Comparison of ENCODE assay signal across 2 cellular contexts in the genomic region with DNA sequence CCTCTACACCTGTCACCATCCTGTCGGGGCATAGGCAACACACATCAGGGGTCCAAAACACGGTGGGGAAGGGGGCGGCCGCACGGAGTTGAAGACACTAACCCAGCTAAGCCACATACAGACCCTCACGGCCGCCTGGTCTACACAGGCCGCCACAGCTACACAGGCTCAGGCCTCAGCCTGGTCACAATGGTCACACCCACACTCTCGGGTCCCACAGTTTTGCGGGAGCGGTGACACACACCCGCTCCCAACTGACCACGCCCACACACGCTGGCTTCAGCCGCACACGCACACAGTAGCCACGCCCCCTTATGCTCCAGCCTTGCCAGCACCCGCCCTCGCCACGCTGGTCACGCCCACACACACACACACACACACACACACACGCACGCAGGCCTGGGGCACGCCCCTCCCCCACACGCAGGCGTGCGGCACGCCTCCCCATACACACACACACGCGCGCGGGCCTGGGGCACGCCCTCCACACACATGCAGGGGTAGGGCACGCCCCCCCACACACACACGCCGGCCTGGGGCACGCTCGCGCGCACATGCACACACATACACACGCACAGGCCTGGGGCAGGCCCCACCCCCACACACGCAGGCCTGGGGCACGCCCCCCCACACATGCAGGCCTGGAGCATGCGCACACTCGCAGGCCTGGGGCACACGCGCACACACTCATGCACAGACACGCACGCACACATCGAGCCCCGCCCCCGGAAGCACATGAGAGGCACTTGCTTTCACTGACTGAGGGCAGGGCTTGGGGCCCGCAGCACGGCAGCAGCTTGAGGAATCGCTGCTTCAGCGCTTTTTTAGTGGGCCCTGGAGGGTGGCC.
A peak's percentile ranks its signal among the peaks of the same experiment; 100 is the strongest.
TF ChIP-seq lines count a peak whose summit lies in the region.

No MANE protein-coding gene starts in this region.

TF ChIP-seq in GM12891, 5 proteins besides CTCF, POLR2A, EP300 and RAD21:
- TF ChIP-seq TAF1 (IDR thresholded peaks at IDR 0.05; ENCODE audit: low read depth, low read length) = 0 out of 2 replicates have a peak, but pooled peaks have one; percentile 21
- TF ChIP-seq PAX5 (IDR thresholded peaks at IDR 0.05; ENCODE audit: insufficient read depth, low read length, severe bottlenecking) = no peak

TF ChIP-seq in GM12878, 131 proteins besides CTCF, POLR2A, EP300 and RAD21 (continues in another document):
- TF ChIP-seq NR2C1 (IDR thresholded peaks at IDR 0.05) = no peak
- peak; percentile 86 for TF ChIP-seq KLF5 (IDR thresholded peaks at IDR 0.05; ENCODE audit: partially characterized antibody)
- TF ChIP-seq NFYA (IDR thresholded peaks at IDR 0.05; ENCODE audit: borderline replicate concordance, low read depth, low read length) = no peak
- TF ChIP-seq, protein P1, sequence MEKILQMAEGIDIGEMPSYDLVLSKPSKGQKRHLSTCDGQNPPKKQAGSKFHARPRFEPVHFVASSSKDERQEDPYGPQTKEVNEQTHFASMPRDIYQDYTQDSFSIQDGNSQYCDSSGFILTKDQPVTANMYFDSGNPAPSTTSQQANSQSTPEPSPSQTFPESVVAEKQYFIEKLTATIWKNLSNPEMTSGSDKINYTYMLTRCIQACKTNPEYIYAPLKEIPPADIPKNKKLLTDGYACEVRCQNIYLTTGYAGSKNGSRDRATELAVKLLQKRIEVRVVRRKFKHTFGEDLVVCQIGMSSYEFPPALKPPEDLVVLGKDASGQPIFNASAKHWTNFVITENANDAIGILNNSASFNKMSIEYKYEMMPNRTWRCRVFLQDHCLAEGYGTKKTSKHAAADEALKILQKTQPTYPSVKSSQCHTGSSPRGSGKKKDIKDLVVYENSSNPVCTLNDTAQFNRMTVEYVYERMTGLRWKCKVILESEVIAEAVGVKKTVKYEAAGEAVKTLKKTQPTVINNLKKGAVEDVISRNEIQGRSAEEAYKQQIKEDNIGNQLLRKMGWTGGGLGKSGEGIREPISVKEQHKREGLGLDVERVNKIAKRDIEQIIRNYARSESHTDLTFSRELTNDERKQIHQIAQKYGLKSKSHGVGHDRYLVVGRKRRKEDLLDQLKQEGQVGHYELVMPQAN (conservative IDR thresholded peaks at IDR 0.05) = peak; percentile 77; the same call in 1 of the 2 replicates
- peak; percentile 90 for TF ChIP-seq ZNF207 (IDR thresholded peaks at IDR 0.05; ENCODE audit: borderline replicate concordance)
- peak; percentile 62 to 92; a peak in 3 of 4 replicates for TF ChIP-seq BHLHE40 (IDR thresholded peaks at IDR 0.05; ENCODE audit: borderline replicate concordance in 1 of 2, low read depth in 2 of 2, low read length in 1 of 2)
- peak; percentile 76 for TF ChIP-seq CREB1 (IDR thresholded peaks at IDR 0.05; ENCODE audit: low read depth)
- TF ChIP-seq MXI1 (IDR thresholded peaks at IDR 0.05; ENCODE audit: low read depth, low read length) = peak; percentile 95
- TF ChIP-seq CHD2 (IDR thresholded peaks at IDR 0.05; ENCODE audit: borderline replicate concordance, low read depth, low read length) = peak; percentile 77
- TF ChIP-seq MYC (IDR thresholded peaks at IDR 0.05; ENCODE audit: insufficient read depth, insufficient read length, insufficient replicate concordance, low read length, severe bottlenecking) = peak; percentile 95
- TF ChIP-seq, protein P2, sequence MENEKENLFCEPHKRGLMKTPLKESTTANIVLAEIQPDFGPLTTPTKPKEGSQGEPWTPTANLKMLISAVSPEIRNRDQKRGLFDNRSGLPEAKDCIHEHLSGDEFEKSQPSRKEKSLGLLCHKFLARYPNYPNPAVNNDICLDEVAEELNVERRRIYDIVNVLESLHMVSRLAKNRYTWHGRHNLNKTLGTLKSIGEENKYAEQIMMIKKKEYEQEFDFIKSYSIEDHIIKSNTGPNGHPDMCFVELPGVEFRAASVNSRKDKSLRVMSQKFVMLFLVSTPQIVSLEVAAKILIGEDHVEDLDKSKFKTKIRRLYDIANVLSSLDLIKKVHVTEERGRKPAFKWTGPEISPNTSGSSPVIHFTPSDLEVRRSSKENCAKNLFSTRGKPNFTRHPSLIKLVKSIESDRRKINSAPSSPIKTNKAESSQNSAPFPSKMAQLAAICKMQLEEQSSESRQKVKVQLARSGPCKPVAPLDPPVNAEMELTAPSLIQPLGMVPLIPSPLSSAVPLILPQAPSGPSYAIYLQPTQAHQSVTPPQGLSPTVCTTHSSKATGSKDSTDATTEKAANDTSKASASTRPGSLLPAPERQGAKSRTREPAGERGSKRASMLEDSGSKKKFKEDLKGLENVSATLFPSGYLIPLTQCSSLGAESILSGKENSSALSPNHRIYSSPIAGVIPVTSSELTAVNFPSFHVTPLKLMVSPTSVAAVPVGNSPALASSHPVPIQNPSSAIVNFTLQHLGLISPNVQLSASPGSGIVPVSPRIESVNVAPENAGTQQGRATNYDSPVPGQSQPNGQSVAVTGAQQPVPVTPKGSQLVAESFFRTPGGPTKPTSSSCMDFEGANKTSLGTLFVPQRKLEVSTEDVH (IDR thresholded peaks at IDR 0.05; ENCODE audit: low read depth, partially characterized antibody) = no peak
- TF ChIP-seq, protein P3, sequence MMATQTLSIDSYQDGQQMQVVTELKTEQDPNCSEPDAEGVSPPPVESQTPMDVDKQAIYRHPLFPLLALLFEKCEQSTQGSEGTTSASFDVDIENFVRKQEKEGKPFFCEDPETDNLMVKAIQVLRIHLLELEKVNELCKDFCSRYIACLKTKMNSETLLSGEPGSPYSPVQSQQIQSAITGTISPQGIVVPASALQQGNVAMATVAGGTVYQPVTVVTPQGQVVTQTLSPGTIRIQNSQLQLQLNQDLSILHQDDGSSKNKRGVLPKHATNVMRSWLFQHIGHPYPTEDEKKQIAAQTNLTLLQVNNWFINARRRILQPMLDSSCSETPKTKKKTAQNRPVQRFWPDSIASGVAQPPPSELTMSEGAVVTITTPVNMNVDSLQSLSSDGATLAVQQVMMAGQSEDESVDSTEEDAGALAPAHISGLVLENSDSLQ (IDR thresholded peaks at IDR 0.05) = peak; percentile 51
- TF ChIP-seq ZSCAN29 (IDR thresholded peaks at IDR 0.05) = 0 out of 2 replicates have a peak, but pooled peaks have one; percentile 74
- peak; percentile 58; the same call in 1 of the 2 replicates for TF ChIP-seq POLR2AphosphoS2 (IDR thresholded peaks at IDR 0.05; ENCODE audit: low read depth, low read length)
- peak; percentile 64; the same call in 1 of the 2 replicates for TF ChIP-seq TCF3 (IDR thresholded peaks at IDR 0.05; ENCODE audit: borderline replicate concordance, insufficient read depth, low read depth, low read length)
- TF ChIP-seq NRF1 (conservative IDR thresholded peaks at IDR 0.05; ENCODE audit: low read depth, low read length) = peak; percentile 67
- TF ChIP-seq STAT1 (conservative IDR thresholded peaks at IDR 0.05) = peak; percentile 80; the same call in 1 of the 2 replicates
- TF ChIP-seq RB1 (IDR thresholded peaks at IDR 0.05; ENCODE audit: borderline replicate concordance) = peak; percentile 85
- peak; percentile 82 for TF ChIP-seq RELA (IDR thresholded peaks at IDR 0.05; ENCODE audit: borderline replicate concordance, partially characterized antibody)
- TF ChIP-seq GATAD2B (conservative IDR thresholded peaks at IDR 0.05; ENCODE audit: low read depth) = peak; percentile 71; the same call in 1 of the 2 replicates
- TF ChIP-seq, protein P4, sequence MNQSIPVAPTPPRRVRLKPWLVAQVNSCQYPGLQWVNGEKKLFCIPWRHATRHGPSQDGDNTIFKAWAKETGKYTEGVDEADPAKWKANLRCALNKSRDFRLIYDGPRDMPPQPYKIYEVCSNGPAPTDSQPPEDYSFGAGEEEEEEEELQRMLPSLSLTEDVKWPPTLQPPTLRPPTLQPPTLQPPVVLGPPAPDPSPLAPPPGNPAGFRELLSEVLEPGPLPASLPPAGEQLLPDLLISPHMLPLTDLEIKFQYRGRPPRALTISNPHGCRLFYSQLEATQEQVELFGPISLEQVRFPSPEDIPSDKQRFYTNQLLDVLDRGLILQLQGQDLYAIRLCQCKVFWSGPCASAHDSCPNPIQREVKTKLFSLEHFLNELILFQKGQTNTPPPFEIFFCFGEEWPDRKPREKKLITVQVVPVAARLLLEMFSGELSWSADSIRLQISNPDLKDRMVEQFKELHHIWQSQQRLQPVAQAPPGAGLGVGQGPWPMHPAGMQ (IDR thresholded peaks at IDR 0.05; ENCODE audit: borderline replicate concordance) = peak; percentile 23; the same call in 1 of the 2 replicates
- peak; percentile 43; the same call in 1 of the 2 replicates for TF ChIP-seq FOXK2 (IDR thresholded peaks at IDR 0.05)
- TF ChIP-seq RUNX3 (IDR thresholded peaks at IDR 0.05; ENCODE audit: low read length) = peak; percentile 59
- TF ChIP-seq, protein P5, sequence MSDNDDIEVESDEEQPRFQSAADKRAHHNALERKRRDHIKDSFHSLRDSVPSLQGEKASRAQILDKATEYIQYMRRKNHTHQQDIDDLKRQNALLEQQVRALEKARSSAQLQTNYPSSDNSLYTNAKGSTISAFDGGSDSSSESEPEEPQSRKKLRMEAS (IDR thresholded peaks at IDR 0.05; ENCODE audit: low read depth, low read length) = peak; percentile 76
- TF ChIP-seq ZZZ3 (IDR thresholded peaks at IDR 0.05; ENCODE audit: control insufficient read depth, insufficient read length, low read depth) = no peak
- no peak for TF ChIP-seq PAX8 (IDR thresholded peaks at IDR 0.05)
- peak; percentile 67; the same call in 1 of the 2 replicates for TF ChIP-seq SIN3A (IDR thresholded peaks at IDR 0.05; ENCODE audit: low read depth, low read length)
- 0 out of 2 replicates have a peak, but pooled peaks have one; percentile 21 for TF ChIP-seq SMARCA5 (IDR thresholded peaks at IDR 0.05)
- TF ChIP-seq PAX5 (IDR thresholded peaks at IDR 0.05; ENCODE audit: borderline replicate concordance, low read depth, low read length) = peak; percentile 63; the same call in 1 of the 2 replicates
- TF ChIP-seq RAD51 (IDR thresholded peaks at IDR 0.05) = no peak
- TF ChIP-seq NBN (IDR thresholded peaks at IDR 0.05) = peak; percentile 99
- TF ChIP-seq NFIC (IDR thresholded peaks at IDR 0.05; ENCODE audit: low read depth, low read length) = no peak
- TF ChIP-seq, protein P6, sequence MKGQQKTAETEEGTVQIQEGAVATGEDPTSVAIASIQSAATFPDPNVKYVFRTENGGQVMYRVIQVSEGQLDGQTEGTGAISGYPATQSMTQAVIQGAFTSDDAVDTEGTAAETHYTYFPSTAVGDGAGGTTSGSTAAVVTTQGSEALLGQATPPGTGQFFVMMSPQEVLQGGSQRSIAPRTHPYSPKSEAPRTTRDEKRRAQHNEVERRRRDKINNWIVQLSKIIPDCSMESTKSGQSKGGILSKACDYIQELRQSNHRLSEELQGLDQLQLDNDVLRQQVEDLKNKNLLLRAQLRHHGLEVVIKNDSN (IDR thresholded peaks at IDR 0.05; ENCODE audit: borderline replicate concordance, extremely low read length, insufficient read depth, low read depth, low read length) = peak; percentile 54
- peak; percentile 43 for TF ChIP-seq MEF2B (IDR thresholded peaks at IDR 0.05; ENCODE audit: partially characterized antibody, poor library complexity, severe bottlenecking)
- peak; percentile 100 for TF ChIP-seq HDGF (IDR thresholded peaks at IDR 0.05)
- peak; percentile 19 to 47; a peak in 2 of 4 replicates for TF ChIP-seq IKZF2 (IDR thresholded peaks at IDR 0.05)
- TF ChIP-seq POU2F2 (IDR thresholded peaks at IDR 0.05; ENCODE audit: borderline replicate concordance, low read depth, low read length) = no peak
- peak; percentile 55 to 68 for TF ChIP-seq EGR1 (IDR thresholded peaks at IDR 0.05; ENCODE audit: borderline replicate concordance in 1 of 2, low read depth in 2 of 2, low read length in 2 of 2)
- TF ChIP-seq, protein P7, sequence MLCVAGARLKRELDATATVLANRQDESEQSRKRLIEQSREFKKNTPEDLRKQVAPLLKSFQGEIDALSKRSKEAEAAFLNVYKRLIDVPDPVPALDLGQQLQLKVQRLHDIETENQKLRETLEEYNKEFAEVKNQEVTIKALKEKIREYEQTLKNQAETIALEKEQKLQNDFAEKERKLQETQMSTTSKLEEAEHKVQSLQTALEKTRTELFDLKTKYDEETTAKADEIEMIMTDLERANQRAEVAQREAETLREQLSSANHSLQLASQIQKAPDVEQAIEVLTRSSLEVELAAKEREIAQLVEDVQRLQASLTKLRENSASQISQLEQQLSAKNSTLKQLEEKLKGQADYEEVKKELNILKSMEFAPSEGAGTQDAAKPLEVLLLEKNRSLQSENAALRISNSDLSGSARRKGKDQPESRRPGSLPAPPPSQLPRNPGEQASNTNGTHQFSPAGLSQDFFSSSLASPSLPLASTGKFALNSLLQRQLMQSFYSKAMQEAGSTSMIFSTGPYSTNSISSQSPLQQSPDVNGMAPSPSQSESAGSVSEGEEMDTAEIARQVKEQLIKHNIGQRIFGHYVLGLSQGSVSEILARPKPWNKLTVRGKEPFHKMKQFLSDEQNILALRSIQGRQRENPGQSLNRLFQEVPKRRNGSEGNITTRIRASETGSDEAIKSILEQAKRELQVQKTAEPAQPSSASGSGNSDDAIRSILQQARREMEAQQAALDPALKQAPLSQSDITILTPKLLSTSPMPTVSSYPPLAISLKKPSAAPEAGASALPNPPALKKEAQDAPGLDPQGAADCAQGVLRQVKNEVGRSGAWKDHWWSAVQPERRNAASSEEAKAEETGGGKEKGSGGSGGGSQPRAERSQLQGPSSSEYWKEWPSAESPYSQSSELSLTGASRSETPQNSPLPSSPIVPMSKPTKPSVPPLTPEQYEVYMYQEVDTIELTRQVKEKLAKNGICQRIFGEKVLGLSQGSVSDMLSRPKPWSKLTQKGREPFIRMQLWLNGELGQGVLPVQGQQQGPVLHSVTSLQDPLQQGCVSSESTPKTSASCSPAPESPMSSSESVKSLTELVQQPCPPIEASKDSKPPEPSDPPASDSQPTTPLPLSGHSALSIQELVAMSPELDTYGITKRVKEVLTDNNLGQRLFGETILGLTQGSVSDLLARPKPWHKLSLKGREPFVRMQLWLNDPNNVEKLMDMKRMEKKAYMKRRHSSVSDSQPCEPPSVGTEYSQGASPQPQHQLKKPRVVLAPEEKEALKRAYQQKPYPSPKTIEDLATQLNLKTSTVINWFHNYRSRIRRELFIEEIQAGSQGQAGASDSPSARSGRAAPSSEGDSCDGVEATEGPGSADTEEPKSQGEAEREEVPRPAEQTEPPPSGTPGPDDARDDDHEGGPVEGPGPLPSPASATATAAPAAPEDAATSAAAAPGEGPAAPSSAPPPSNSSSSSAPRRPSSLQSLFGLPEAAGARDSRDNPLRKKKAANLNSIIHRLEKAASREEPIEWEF (IDR thresholded peaks at IDR 0.05; ENCODE audit: insufficient replicate concordance, low read depth, low read length) = no peak
- 0 out of 2 replicates have a peak, but pooled peaks have one; percentile 40 for TF ChIP-seq DPF2 (IDR thresholded peaks at IDR 0.05)
- TF ChIP-seq, protein P8, sequence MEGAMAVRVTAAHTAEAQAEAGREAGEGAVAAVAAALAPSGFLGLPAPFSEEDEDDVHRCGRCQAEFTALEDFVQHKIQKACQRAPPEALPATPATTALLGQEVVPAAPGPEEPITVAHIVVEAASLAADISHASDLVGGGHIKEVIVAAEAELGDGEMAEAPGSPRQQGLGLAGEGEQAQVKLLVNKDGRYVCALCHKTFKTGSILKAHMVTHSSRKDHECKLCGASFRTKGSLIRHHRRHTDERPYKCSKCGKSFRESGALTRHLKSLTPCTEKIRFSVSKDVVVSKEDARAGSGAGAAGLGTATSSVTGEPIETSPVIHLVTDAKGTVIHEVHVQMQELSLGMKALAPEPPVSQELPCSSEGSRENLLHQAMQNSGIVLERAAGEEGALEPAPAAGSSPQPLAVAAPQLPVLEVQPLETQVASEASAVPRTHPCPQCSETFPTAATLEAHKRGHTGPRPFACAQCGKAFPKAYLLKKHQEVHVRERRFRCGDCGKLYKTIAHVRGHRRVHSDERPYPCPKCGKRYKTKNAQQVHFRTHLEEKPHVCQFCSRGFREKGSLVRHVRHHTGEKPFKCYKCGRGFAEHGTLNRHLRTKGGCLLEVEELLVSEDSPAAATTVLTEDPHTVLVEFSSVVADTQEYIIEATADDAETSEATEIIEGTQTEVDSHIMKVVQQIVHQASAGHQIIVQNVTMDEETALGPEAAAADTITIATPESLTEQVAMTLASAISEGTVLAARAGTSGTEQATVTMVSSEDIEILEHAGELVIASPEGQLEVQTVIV (IDR thresholded peaks at IDR 0.05; ENCODE audit: borderline replicate concordance, partially characterized antibody) = peak; percentile 31
- peak; percentile 46; the same call in 1 of the 2 replicates for TF ChIP-seq TBL1XR1 (IDR thresholded peaks at IDR 0.05; ENCODE audit: low read depth, low read length)
